Comparison of ENCODE assay signal across 27 cellular contexts in genomic region chr10:116828121-116828520, GRCh38. TPM values are rescaled to one million over a fixed set of nuclear protein-coding genes. Genes with fewer than 3 reads are reported as not detected.
"Had no signal": no experiment of that assay in that cellular context is flagged by ENCODE, and none has a peak within 500 bp of the region (broad histone marks: within the 10 kb centered on the region; RNA-seq: fewer than 3 reads in every experiment).

No MANE protein-coding gene starts in this region.

- H3K4me3 Mint-ChIP-seq: dendritic cell treated with granulocyte-macrophage colony-stimulating factor and Interleukin-4, amounts not matched to agents 40 ng/mL and 50 ng/mL, for 4 days; effector memory CD8-positive, alpha-beta T cell had no signal

- H3K9me3 Mint-ChIP-seq: dendritic cell treated with granulocyte-macrophage colony-stimulating factor and Interleukin-4, amounts not matched to agents 40 ng/mL and 50 ng/mL, for 4 days had no signal

- H3K27ac ChIP-seq: colonic mucosa, coronary artery, dorsolateral prefrontal cortex, epithelial cell of prostate, esophagus muscularis mucosa, esophagus squamous epithelium, foreskin keratinocyte, gastrocnemius medialis, gastroesophageal sphincter, heart left ventricle, heart right ventricle had no signal

- H3K4me1 ChIP-seq: colonic mucosa, esophagus muscularis mucosa, esophagus squamous epithelium, foreskin keratinocyte, gastrocnemius medialis, gastroesophageal sphincter, heart left ventricle, heart right ventricle had no signal

- H3K27ac Mint-ChIP-seq: dendritic cell treated with granulocyte-macrophage colony-stimulating factor and Interleukin-4, amounts not matched to agents 40 ng/mL and 50 ng/mL, for 4 days; effector memory CD8-positive, alpha-beta T cell had no signal

- ATAC-seq: effector memory CD8-positive, alpha-beta T cell; esophagus mucosa; foreskin keratinocyte; gastrocnemius medialis; gastroesophageal sphincter; heart left ventricle; heart right ventricle had no signal

- H3K36me3 ChIP-seq: colonic mucosa, gastrocnemius medialis, heart left ventricle, heart right ventricle had no signal

- H3K9me3 ChIP-seq: colonic mucosa, esophagus muscularis mucosa, esophagus squamous epithelium, gastrocnemius medialis, gastroesophageal sphincter, heart left ventricle, heart right ventricle had no signal

- H3K27me3 ChIP-seq: colonic mucosa, dorsolateral prefrontal cortex, esophagus muscularis mucosa, esophagus squamous epithelium, foreskin keratinocyte, gastrocnemius medialis, gastroesophageal sphincter, heart left ventricle had no signal

- DNase-seq: colonic mucosa; cortex of kidney; dermis blood vessel endothelial cell; dorsolateral prefrontal cortex; effector CD4-positive, alpha-beta T cell; effector CD8-positive, alpha-beta T cell; effector memory CD4-positive, alpha-beta T cell; effector memory CD8-positive, alpha-beta T cell; erythroblast; esophagus squamous epithelium; foreskin fibroblast; foreskin keratinocyte; foreskin melanocyte; gastrocnemius medialis; glutamatergic neuron; heart left ventricle; heart right ventricle had no signal

- H3K4me3 ChIP-seq: colonic mucosa, coronary artery, dorsolateral prefrontal cortex, esophagus muscularis mucosa, esophagus squamous epithelium, gastrocnemius medialis, gastroesophageal sphincter, heart left ventricle, heart right ventricle had no signal

RNA-seq across cellular contexts. Expression of gene ENO4, which starts 21.2 kb away (rescaled TPM):
- total RNA-seq: colonic mucosa, dermis blood vessel endothelial cell, endothelial cell of umbilical vein, epithelial cell of proximal tubule, esophagus mucosa, fibroblast of villous mesenchyme, gastrocnemius medialis, glomerular endothelial cell had no signal
- polyA plus RNA-seq: heart right ventricle had no signal
